In the genomic region with DNA sequence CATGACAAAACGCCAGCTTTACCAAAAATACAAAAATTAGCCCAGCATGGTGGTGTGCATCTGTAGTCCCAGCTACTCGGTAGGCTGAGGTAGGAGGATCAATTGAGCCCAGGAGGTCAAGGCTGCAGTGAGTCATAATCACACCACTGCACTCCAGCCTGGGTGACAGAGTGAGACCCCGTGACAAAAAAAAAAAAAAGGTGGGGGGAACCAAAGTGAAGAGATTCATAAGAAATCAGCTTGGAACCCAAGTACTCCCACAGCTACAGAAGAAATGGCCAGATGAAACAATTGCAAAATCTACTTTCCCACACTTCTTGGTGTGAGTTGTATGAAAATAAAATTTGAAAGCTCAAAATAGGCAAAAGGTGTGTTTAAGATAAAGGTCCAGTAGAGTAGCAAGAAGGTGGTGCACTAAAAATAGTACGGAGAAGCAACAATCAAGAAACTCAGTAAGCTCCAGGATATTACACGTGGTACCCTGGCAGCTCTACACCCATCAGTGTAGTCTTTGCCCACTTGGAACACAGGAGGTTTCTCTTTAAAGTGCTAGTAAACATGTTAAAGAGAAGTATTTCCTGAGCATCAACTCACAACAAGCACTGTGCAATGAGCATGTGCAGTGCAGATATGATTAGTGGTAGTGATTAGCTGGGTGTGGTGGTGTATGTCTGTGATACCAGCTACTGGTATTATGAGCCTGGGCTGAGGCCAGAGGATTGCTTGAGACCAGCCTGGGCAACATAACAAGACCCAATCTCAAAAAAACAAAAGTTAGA, we compare ENCODE assay signal across 18 cellular contexts. TPM values are rescaled to one million over a fixed set of nuclear protein-coding genes. Genes with fewer than 3 reads are reported as not detected.
DNase-seq lines count a peak whose midpoint lies in the region; ATAC-seq and TF ChIP-seq lines count a peak whose summit lies in the region.
"Had no signal": no experiment of that assay in that cellular context is flagged by ENCODE, and none has a peak within 500 bp of the region (broad histone marks: within the 10 kb centered on the region; RNA-seq: fewer than 3 reads in every experiment).

No MANE protein-coding gene starts in this region.

- H3K27me3 ChIP-seq in layer of hippocampus (ENCODE audit: control insufficient read depth, insufficient read depth, low read length): no peaks in the 10 kb centered on the region
- H3K27me3 ChIP-seq: BLaER1, neural progenitor cell, SJCRH30, tibial artery had no signal

- POLR2A ChIA-PET in OCI-LY7 (lab: Charles Lee): interaction anchor here (0.6 to 1.8 kb wide), 7 partner anchors 12 to 210 kb away, joined by 3 to 7 read pairs (median 5); partner anchors contain the start of gene AMBRA1

- DNase-seq in OCI-LY7 (ENCODE audit: low spot score): no peak
- DNase-seq in caudate nucleus (lab: John Stamatoyannopoulos, UW): no peak
- no peak for DNase-seq in SK-N-DZ (ENCODE audit: low spot score)
- DNase-seq: activated naive CD4-positive, alpha-beta T cell treated with anti-CD3 and anti-CD28 coated beads, Interleukin-2, amount 50 U/mL, for 16 hours; activated T-cell treated with anti-CD3 and anti-CD28 coated beads, Interleukin-2, amount 50 U/mL, for 4 hours; kidney; NCI-H1417 treated with DMSO at 0.1 percent for 48 hours; NCI-H526; PC-3; SJCRH30; tibial artery had no signal

- H3K36me3 ChIP-seq in OCI-LY7 (ENCODE audit: insufficient read depth, low read length): no peaks in the 10 kb centered on the region
- H3K36me3 ChIP-seq: BLaER1, neural progenitor cell, SJCRH30, tibial artery had no signal

- H4K20me1 ChIP-seq in OCI-LY7 (ENCODE audit: insufficient read depth, low read length): no peaks in the 10 kb centered on the region
- H4K20me1 ChIP-seq: BLaER1 had no signal

- ATAC-seq in HG02981 (IDR thresholded peaks at IDR 0.05; ENCODE audit: unreplicated experiment) (no peak), GM21528 (IDR thresholded peaks at IDR 0.05; ENCODE audit: low FRiP score, unreplicated experiment) (no peak)
- ATAC-seq: activated T-cell treated with anti-CD3 and anti-CD28 coated beads, Interleukin-2, amount 50 U/mL, for 4 hours; PC-3 had no signal

- H3K4me2 ChIP-seq in OCI-LY7 (ENCODE audit: low read length): 0 out of 2 replicates have a peak overlapping the region, but pooled peaks have one; percentile 14
- H3K4me2 ChIP-seq: BLaER1, neural progenitor cell had no signal

- H2AFZ ChIP-seq in OCI-LY7 (ENCODE audit: low read length): no peak overlapping the region
- H2AFZ ChIP-seq: neural progenitor cell had no signal

- CTCF ChIA-PET in OCI-LY7 (lab: Charles Lee; ENCODE audit: unreplicated experiment): no interaction called here

- H3K9me2 ChIP-seq in OCI-LY7 (ENCODE audit: insufficient read depth, low read length): no peaks in the 10 kb centered on the region

- intact Hi-C loops in OCI-LY7 (cut with micrococcal nuclease; ENCODE audit: unreplicated experiment): no loop called here

- BruUV-seq in OCI-LY7 (replicated peaks; lab: Mats Ljungman, UMichigan): no TSS peak

- peaks cover 8% of the 10 kb centered on the region; the same call in 1 of the 2 replicates for H3K79me2 ChIP-seq in OCI-LY7 (ENCODE audit: insufficient read depth, low read depth, low read length)

- H3K4me1 ChIP-seq in OCI-LY7 (ENCODE audit: insufficient read depth, low read length, poor library complexity, severe bottlenecking): peaks cover 19% of the 10 kb centered on the region
- H3K4me1 ChIP-seq: neural progenitor cell had no signal

- H3K27ac ChIP-seq in OCI-LY7 (ENCODE audit: low read depth, low read length, poor library complexity, severe bottlenecking) (no peak overlapping the region), caudate nucleus (ENCODE audit: low read depth, low read length) (peak overlapping the region; percentile 37), layer of hippocampus (ENCODE audit: low read depth, low read length) (peak overlapping the region; percentile 84), temporal lobe (ENCODE audit: low read depth, low read length) (peak overlapping the region; percentile 83)
- H3K27ac ChIP-seq: BLaER1, coronary artery, neural progenitor cell, SJCRH30, tibial artery had no signal

- H3K4me3 ChIP-seq in OCI-LY7 (ENCODE audit: low read depth, low read length, poor library complexity, severe bottlenecking): no peak overlapping the region
- H3K4me3 ChIP-seq: BLaER1, coronary artery, neural progenitor cell, SJCRH30, tibial artery had no signal

- no peak for TF ChIP-seq CTCF in OCI-LY7 (conservative IDR thresholded peaks at IDR 0.05; ENCODE audit: low read length)

- no peaks in the 10 kb centered on the region for H3K9me3 ChIP-seq in OCI-LY7 (ENCODE audit: low read length)
- H3K9me3 ChIP-seq: BLaER1, SJCRH30, tibial artery had no signal

RNA-seq across cellular contexts. Expression of gene HARBI1, which starts 5.3 kb away (rescaled TPM):
- total RNA-seq in OCI-LY7 (2014; rRNA removed; shearing (Covaris generic)): 4.8 and 5.2 TPM in 2 replicates
- 7.1 and 8.4 TPM in 2 replicates for total RNA-seq in OCI-LY7 (2022)
- 3.4 TPM for total RNA-seq in temporal lobe
- polyA plus RNA-seq in SK-N-DZ (2014; cell fraction: cytosol; rRNA removed): 5.4 and 5.9 TPM in 2 replicates
- 1.8 and 3.8 TPM in 2 replicates for polyA plus RNA-seq in SK-N-DZ (2014; cell fraction: nucleus; rRNA removed)

RNA-seq across cellular contexts. Expression of gene ATG13, which starts 5.6 kb away (rescaled TPM):
- total RNA-seq in OCI-LY7 (2014; rRNA removed; shearing (Covaris generic)): 53.2 and 60.6 TPM in 2 replicates
- total RNA-seq in OCI-LY7 (2022) (46.4 and 68.6 TPM in 2 replicates), temporal lobe (47.7 TPM)
- 56.9 and 58.3 TPM in 2 replicates for polyA plus RNA-seq in SK-N-DZ (2014; cell fraction: cytosol; rRNA removed)
- polyA plus RNA-seq in SK-N-DZ (2014; cell fraction: nucleus; rRNA removed): 40.9 and 60.5 TPM in 2 replicates

RNA-seq across cellular contexts. Expression of gene AMBRA1, which starts 17.9 kb away (rescaled TPM):
- 21.8 and 24.6 TPM in 2 replicates for total RNA-seq in OCI-LY7 (2014; rRNA removed; shearing (Covaris generic))
- 30.7 and 35.2 TPM in 2 replicates for total RNA-seq in OCI-LY7 (2022)
- total RNA-seq in temporal lobe: 19.7 TPM
- 18.9 and 20.4 TPM in 2 replicates for polyA plus RNA-seq in SK-N-DZ (2014; cell fraction: cytosol; rRNA removed)
- polyA plus RNA-seq in SK-N-DZ (2014; cell fraction: nucleus; rRNA removed): 8.0 and 13.1 TPM in 2 replicates
